Comparison of ENCODE assay signal across 17 cellular contexts in genomic region chr20:32527052-32527446, GRCh38. TPM values are rescaled to one million over a fixed set of nuclear protein-coding genes. Genes with fewer than 3 reads are reported as not detected.
DNase-seq lines count a peak whose midpoint lies in the region; ATAC-seq, FAIRE-seq and TF ChIP-seq lines count a peak whose summit lies in the region.
"Had no signal": no experiment of that assay in that cellular context is flagged by ENCODE, and none has a peak within 500 bp of the region (broad histone marks: within the 10 kb centered on the region; RNA-seq: fewer than 3 reads in every experiment).

No MANE protein-coding gene starts in this region.

- H3K4me1 Mint-ChIP-seq in GM23338 (peaks cover 10% of the 10 kb centered on the region), WTC11 (peaks cover 8% of the 10 kb centered on the region; the same call in 1 of the 2 replicates)
- H3K4me1 Mint-ChIP-seq in natural killer cell treated with Interleukin-12 subunit alpha and Interleukin-12 subunit beta and Interleukin-15 and Interleukin-18, amount 100 ng/mL, for 72 hours (ENCODE audit: low read depth in 2 of 2) = peaks cover 38 to 65% of the 10 kb centered on the region in 2 donors

- peak; percentile 69 for DNase-seq in DMS79 treated with DMSO at 0.1 percent for 48 hours (lab: John Stamatoyannopoulos, UW)
- no peak for DNase-seq in DMS79 (lab: John Stamatoyannopoulos, UW)
- no peak for DNase-seq in GM23338 (ENCODE audit: low spot score)
- DNase-seq in natural killer cell treated with Interleukin-12 subunit alpha and Interleukin-12 subunit beta and Interleukin-15 and Interleukin-18, amount 100 ng/mL, for 72 hours (ENCODE audit: low spot score) = no peak
- no peak for DNase-seq in GM03348 (ENCODE audit: low spot score)
- no peak for DNase-seq in GM12891 (ENCODE audit: insufficient read length, low spot score)
- DNase-seq in WTC11 (ENCODE audit: low spot score) = no peak
- DNase-seq: 8988T, Calu3, Kasumi-1, kidney glomerular epithelial cell, PC-9 had no signal

- no peak for FAIRE-seq in GM12891 (lab: Jason Lieb, UNC)
- FAIRE-seq: endometrium had no signal

- H3K36me3 Mint-ChIP-seq in GM23338 (ENCODE audit: low read depth) (no peaks in the 10 kb centered on the region), WTC11 (no peaks in the 10 kb centered on the region)
- no peaks in the 10 kb centered on the region for H3K36me3 Mint-ChIP-seq in natural killer cell treated with Interleukin-12 subunit alpha and Interleukin-12 subunit beta and Interleukin-15 and Interleukin-18, amount 100 ng/mL, for 72 hours

- no peak for ATAC-seq in GM23338
- no peak for ATAC-seq in natural killer cell treated with Interleukin-12 subunit alpha and Interleukin-12 subunit beta and Interleukin-15 and Interleukin-18, amount 100 ng/mL, for 72 hours
- no peak for ATAC-seq in WTC11
- ATAC-seq: body of pancreas, gastroesophageal sphincter had no signal

- no peaks in the 10 kb centered on the region for H3K79me2 ChIP-seq in GM23338 (replicated peaks; ENCODE audit: insufficient read depth)

- CTCF ChIA-PET in WTC11 (lab: Charles Lee) = interaction anchor here (1.0 to 3.6 kb wide), 6 partner anchors 11 to 138 kb away, joined by 3 to 16 read pairs (median 4); no protein-coding TSS in a partner anchor

- peaks cover 16% of the 10 kb centered on the region; the same call in 1 of the 2 replicates for H3K4me1 ChIP-seq in GM23338 (ENCODE audit: insufficient read depth)

- H3K4me3 ChIP-seq in GM23338 = no peak overlapping the region
- H3K4me3 ChIP-seq: body of pancreas, gastroesophageal sphincter, PC-9, thoracic aorta had no signal

- H3K27ac ChIP-seq in GM23338 (ENCODE audit: low read depth) (no peak overlapping the region), angular gyrus (ENCODE audit: low read depth, low read length) (peak overlapping the region; percentile 82)
- H3K27ac ChIP-seq: body of pancreas, gastroesophageal sphincter, PC-9, thoracic aorta had no signal

- H3K9me2 ChIP-seq in GM23338 (ENCODE audit: insufficient read depth) = no peaks in the 10 kb centered on the region

- H3K4me2 ChIP-seq in GM23338 = no peak overlapping the region
- H3K4me2 ChIP-seq: PC-9 had no signal

- peak overlapping the region; percentile 89; the same call in 1 of the 2 replicates for H2AFZ ChIP-seq in GM23338
- H2AFZ ChIP-seq: PC-9 had no signal

- POLR2A ChIA-PET in WTC11 (lab: Charles Lee) = no interaction called here

- H3K4me3 Mint-ChIP-seq in GM23338 (no peak overlapping the region), WTC11 (no peak overlapping the region)
- H3K4me3 Mint-ChIP-seq in natural killer cell treated with Interleukin-12 subunit alpha and Interleukin-12 subunit beta and Interleukin-15 and Interleukin-18, amount 100 ng/mL, for 72 hours = peak overlapping the region; percentile 53

- H3K27me3 Mint-ChIP-seq in GM23338 (ENCODE audit: insufficient read depth, low read depth, poor library complexity) = peaks cover 13% of the 10 kb centered on the region
- no peaks in the 10 kb centered on the region for H3K27me3 Mint-ChIP-seq in natural killer cell treated with Interleukin-12 subunit alpha and Interleukin-12 subunit beta and Interleukin-15 and Interleukin-18, amount 100 ng/mL, for 72 hours
- H3K27me3 Mint-ChIP-seq in WTC11 (ENCODE audit: low read depth) = no peaks in the 10 kb centered on the region; the same call in 1 of the 2 replicates

- H3F3A ChIP-seq in GM23338 (replicated peaks; ENCODE audit: low read depth) = no peaks in the 10 kb centered on the region; the same call in 1 of the 2 replicates

- H3K9me3 Mint-ChIP-seq in GM23338 (no peaks in the 10 kb centered on the region), WTC11 (no peaks in the 10 kb centered on the region)
- H3K9me3 Mint-ChIP-seq in natural killer cell treated with Interleukin-12 subunit alpha and Interleukin-12 subunit beta and Interleukin-15 and Interleukin-18, amount 100 ng/mL, for 72 hours = no peaks in the 10 kb centered on the region

- no peak for TF ChIP-seq POLR2A in GM12891 (IDR thresholded peaks at IDR 0.05; ENCODE audit: low read depth, low read length)

- no peak overlapping the region for H3K27ac Mint-ChIP-seq in GM23338
- H3K27ac Mint-ChIP-seq in natural killer cell treated with Interleukin-12 subunit alpha and Interleukin-12 subunit beta and Interleukin-15 and Interleukin-18, amount 100 ng/mL, for 72 hours = peak overlapping the region; percentile 53 to 89
- no peak overlapping the region for H3K27ac Mint-ChIP-seq in WTC11

- no peaks in the 10 kb centered on the region for H3K27me3 ChIP-seq in GM23338 (ENCODE audit: insufficient read depth)
- H3K27me3 ChIP-seq: body of pancreas, gastroesophageal sphincter had no signal

- TF ChIP-seq CTCF in GM23338 (conservative IDR thresholded peaks at IDR 0.05; ENCODE audit: low read depth in 2 of 2) (no peak), WTC11 (IDR thresholded peaks at IDR 0.05) (no peak)

- no peaks in the 10 kb centered on the region for H3K36me3 ChIP-seq in GM23338 (ENCODE audit: insufficient read depth)
- H3K36me3 ChIP-seq: gastroesophageal sphincter, thoracic aorta had no signal

- no peaks in the 10 kb centered on the region; the same call in 1 of the 2 replicates for H4K20me1 ChIP-seq in GM23338 (replicated peaks; ENCODE audit: insufficient read depth)

TF ChIP-seq in GM23338, 12 proteins besides CTCF, POLR2A, EP300 and RAD21 (continues in another document):
- no peak for TF ChIP-seq JUNB (IDR thresholded peaks at IDR 0.05; ENCODE audit: unreplicated experiment)

TF ChIP-seq in GM12891, 5 proteins besides CTCF, POLR2A, EP300 and RAD21:
- TF ChIP-seq TAF1 (IDR thresholded peaks at IDR 0.05; ENCODE audit: low read depth, low read length) (no peak), PAX5 (IDR thresholded peaks at IDR 0.05; ENCODE audit: insufficient read depth, low read length, severe bottlenecking) (no peak), POU2F2 (IDR thresholded peaks at IDR 0.05; ENCODE audit: low read depth, low read length) (no peak)

TF ChIP-seq in WTC11, 78 proteins besides CTCF, POLR2A, EP300 and RAD21:
- TF ChIP-seq ATF2 (CRISPR knock-in tag; IDR thresholded peaks at IDR 0.05; ENCODE audit: borderline replicate concordance, low read depth) (no peak), NFE2L1 (CRISPR knock-in tag; IDR thresholded peaks at IDR 0.05) (no peak)

RNA-seq across cellular contexts. Expression of gene NOL4L, which starts 58.1 kb away (rescaled TPM):
- total RNA-seq in GM23338 (2014; rRNA removed; shearing (Covaris generic)) = 32.8 and 38.8 TPM in 2 replicates
- polyA plus RNA-seq in GM23338 (2016; fragmentation: Nextera tagmentation; extraction: Ambion mirVana) = 36.7 and 39.2 TPM in 2 replicates
- 10 to 100 TPM; 20.0 to 20.1 TPM for total RNA-seq in natural killer cell treated with Interleukin-12 subunit alpha and Interleukin-12 subunit beta and Interleukin-15 and Interleukin-18, amount 100 ng/mL, for 72 hours
- polyA plus RNA-seq in GM12891 (2012; ENCODE audit: low read depth, missing spikeins) = 12.7 TPM
- 24.0 to 29.0 TPM (median 25.6 TPM) in 3 replicates for total RNA-seq in WTC11 (2021)

Comparison
In these comparisons a context has a peak if more than half of its experiments do, and no peak if none do; other contexts are left out.
1. H3K27ac Mint-ChIP-seq: peak in natural killer cell treated with Interleukin-12 subunit alpha and Interleukin-12 subunit beta and Interleukin-15 and Interleukin-18, amount 100 ng/mL, for 72 hours (2 of 2); none in GM23338 (single experiment) and WTC11 (single experiment).